ENCODE assay signal across 27 cellular contexts in genomic region chr6:79470728-79471127, GRCh38.
DNase-seq lines count a peak whose midpoint lies in the region; ATAC-seq, FAIRE-seq and TF ChIP-seq lines count a peak whose summit lies in the region.
"Had no signal": no experiment of that assay in that cellular context is flagged by ENCODE, and none has a peak within 500 bp of the region (broad histone marks: within the 10 kb centered on the region; RNA-seq: fewer than 3 reads in every experiment).

No MANE protein-coding gene starts in this region.

- H3K36me3 ChIP-seq in HEK293 (ENCODE audit: control insufficient read depth in 2 of 2, insufficient read depth in 1 of 2, low read length in 2 of 2), result no peaks in the 10 kb centered on the region
- H3K36me3 ChIP-seq: BE2C, BLaER1 had no signal

- peaks cover 21% of the 10 kb centered on the region for H3K4me1 Mint-ChIP-seq in progenitor cell of endocrine pancreas (ENCODE audit: low read depth)
- H3K4me1 Mint-ChIP-seq: CD4-positive, alpha-beta memory T cell; CD4-positive, CD25-positive, alpha-beta regulatory T cell; CD8-positive, alpha-beta memory T cell had no signal

- H3K27me3 Mint-ChIP-seq in progenitor cell of endocrine pancreas, result no peaks in the 10 kb centered on the region

- no peaks in the 10 kb centered on the region for H3K9me3 ChIP-seq in HEK293 (ENCODE audit: control insufficient read depth, insufficient read depth, low read depth, low read length)
- H3K9me3 ChIP-seq: BE2C, BLaER1 had no signal

- H3K4me1 ChIP-seq in HEK293 (ENCODE audit: control insufficient read depth, insufficient read depth, low read length), result peaks cover 3% of the 10 kb centered on the region
- H3K4me1 ChIP-seq: BLaER1 had no signal

- POLR2A ChIA-PET in HEK293 (lab: Yijun Ruan, JAX), result no interaction called here

- no peaks in the 10 kb centered on the region for H3K36me3 Mint-ChIP-seq in progenitor cell of endocrine pancreas (ENCODE audit: insufficient read depth)
- H3K36me3 Mint-ChIP-seq: CD14-positive monocyte; CD4-positive, alpha-beta memory T cell; CD4-positive, CD25-positive, alpha-beta regulatory T cell; CD8-positive, alpha-beta memory T cell had no signal

- FAIRE-seq in G401.6 (lab: Jason Lieb, UNC) (peak; percentile 67), endometrium (lab: Jason Lieb, UNC) (peak; percentile 21)
- FAIRE-seq: A204.1, GM12891 had no signal

- DNase-seq in progenitor cell of endocrine pancreas (ENCODE audit: low spot score, unreplicated experiment) (no peak), activated gamma-delta T cell (lab: John Stamatoyannopoulos, UW) (no peak), RKO (ENCODE audit: low spot score) (no peak)
- no peak for DNase-seq in stimulated activated CD8-positive, alpha-beta memory T cell treated with anti-CD3 and anti-CD28 coated beads, Interleukin-4, amount 100 ng/mL, for 48 hours
- DNase-seq: 8988T; ACHN; BE2C; C1 segment of cervical spinal cord; CD4-positive, alpha-beta memory T cell; CD4-positive, CD25-positive, alpha-beta regulatory T cell; CD8-positive, alpha-beta memory T cell; COR-L47; DMS 273 treated with DMSO at 0.1 percent for 48 hours; DMS153; DMS53; DMS79; DND-41; EL; GF-D8 had no signal

- H3K4me3 ChIP-seq in HEK293 (ENCODE audit: low read depth, low read length), result no peak overlapping the region
- H3K4me3 ChIP-seq: BLaER1 had no signal

- no peak overlapping the region for H3K4me3 Mint-ChIP-seq in progenitor cell of endocrine pancreas (ENCODE audit: low read depth)
- H3K4me3 Mint-ChIP-seq: CD14-positive monocyte; CD4-positive, alpha-beta memory T cell; CD4-positive, CD25-positive, alpha-beta regulatory T cell; CD8-positive, alpha-beta memory T cell had no signal

- peak overlapping the region; percentile 76 for H3K27ac Mint-ChIP-seq in progenitor cell of endocrine pancreas
- H3K27ac Mint-ChIP-seq: CD4-positive, alpha-beta memory T cell; CD4-positive, CD25-positive, alpha-beta regulatory T cell; CD8-positive, alpha-beta memory T cell had no signal

- CTCF ChIA-PET in HEK293 (lab: Yijun Ruan, JAX), result no interaction called here

- peaks cover 8% of the 10 kb centered on the region for H3K9me3 Mint-ChIP-seq in progenitor cell of endocrine pancreas (ENCODE audit: low read depth)
- H3K9me3 Mint-ChIP-seq: CD8-positive, alpha-beta memory T cell had no signal

- no peak for ATAC-seq in GM18909 (IDR thresholded peaks at IDR 0.05; ENCODE audit: poor library complexity, unreplicated experiment)

- H3K27ac ChIP-seq in HEK293 (ENCODE audit: extremely low read depth, low read depth, low read length), result no peak overlapping the region
- H3K27ac ChIP-seq: BLaER1 had no signal

- TF ChIP-seq CTCF in HEK293 (tag by site-specific recombination; IDR thresholded peaks at IDR 0.05), result no peak
- TF ChIP-seq CTCF in progenitor cell of endocrine pancreas (IDR thresholded peaks at IDR 0.05; ENCODE audit: unreplicated experiment), result no peak

TF ChIP-seq in HEK293, 187 proteins besides CTCF, POLR2A, EP300 and RAD21:
- TF ChIP-seq PRDM6 (tag by site-specific recombination; IDR thresholded peaks at IDR 0.05), result no peak
- TF ChIP-seq ATF2 (tag by site-specific recombination; IDR thresholded peaks at IDR 0.05; ENCODE audit: low read depth), result 0 out of 2 replicates have a peak, but pooled peaks have one; percentile 33
- no peak for TF ChIP-seq ZFP3 (tag by site-specific recombination; IDR thresholded peaks at IDR 0.05; ENCODE audit: low read depth)
